14 cellular contexts compared by ENCODE assay signal in the genomic region with DNA sequence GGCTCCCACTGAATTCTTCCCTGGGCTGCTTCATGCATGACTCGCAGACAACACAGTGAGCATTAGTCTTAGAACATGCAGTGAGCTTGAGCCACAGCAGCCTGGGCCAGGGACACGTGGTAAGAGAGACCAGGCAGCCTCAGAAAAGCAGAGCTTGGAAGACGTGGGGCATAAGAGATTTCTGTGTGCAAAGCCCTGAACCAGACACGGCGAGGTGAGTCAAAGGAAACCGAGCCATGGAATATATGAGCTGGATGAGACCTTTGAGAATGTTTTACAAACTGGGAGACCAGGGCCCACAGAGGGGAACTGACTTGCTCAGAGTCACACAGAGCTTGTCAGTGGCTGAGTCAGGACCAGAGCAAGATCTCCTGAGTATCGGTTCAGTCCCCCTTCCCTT. TPM values are rescaled to one million over a fixed set of nuclear protein-coding genes. Genes with fewer than 3 reads are reported as not detected.
A peak's percentile ranks its signal among the peaks of the same experiment; 100 is the strongest.
DNase-seq lines count a peak whose midpoint lies in the region; ATAC-seq and TF ChIP-seq lines count a peak whose summit lies in the region.
"Had no signal": no experiment of that assay in that cellular context is flagged by ENCODE, and none has a peak within 500 bp of the region (broad histone marks: within the 10 kb centered on the region; RNA-seq: fewer than 3 reads in every experiment).

No MANE protein-coding gene starts in this region.

- peaks cover 4% of the 10 kb centered on the region for H3K4me1 ChIP-seq in mucosa of descending colon (ENCODE audit: low read depth)
- H3K4me1 ChIP-seq in testis, result peaks cover 34% of the 10 kb centered on the region
- H3K4me1 ChIP-seq in tibial artery, result no peaks in the 10 kb centered on the region

- no peaks in the 10 kb centered on the region for H3K9me3 Mint-ChIP-seq in effector memory CD8-positive, alpha-beta T cell
- peaks cover 0 to 2% of the 10 kb centered on the region in 2 donors for H3K9me3 Mint-ChIP-seq in stimulated activated naive B cell treated with anti-CD40 and anti-IgM and Interleukin-4, amounts not matched to agents 10 μg/mL and 1 μg/mL and 100 μg/mL, for 72 hours

- no peak for TF ChIP-seq POLR2A in testis (IDR thresholded peaks at IDR 0.05)

- H3K27me3 Mint-ChIP-seq in effector memory CD8-positive, alpha-beta T cell, result peaks cover 15 to 41% of the 10 kb centered on the region in 2 donors
- H3K27me3 Mint-ChIP-seq in stimulated activated naive B cell treated with anti-CD40 and anti-IgM and Interleukin-4, amounts not matched to agents 10 μg/mL and 1 μg/mL and 100 μg/mL, for 72 hours, result peaks cover 40 to 52% of the 10 kb centered on the region in 2 donors
- H3K27me3 Mint-ChIP-seq: activated naive CD8-positive, alpha-beta T cell had no signal

- no peaks in the 10 kb centered on the region for H3K36me3 Mint-ChIP-seq in effector memory CD8-positive, alpha-beta T cell (ENCODE audit: insufficient read depth)
- no peaks in the 10 kb centered on the region for H3K36me3 Mint-ChIP-seq in stimulated activated naive B cell treated with anti-CD40 and anti-IgM and Interleukin-4, amounts not matched to agents 10 μg/mL and 1 μg/mL and 100 μg/mL, for 72 hours
- H3K36me3 Mint-ChIP-seq: CD14-positive monocyte had no signal

- H3K36me3 ChIP-seq in mucosa of descending colon (ENCODE audit: low read depth) (no peaks in the 10 kb centered on the region), testis (ENCODE audit: low read depth, missing control alignments) (no peaks in the 10 kb centered on the region), tibial artery (no peaks in the 10 kb centered on the region)
- H3K36me3 ChIP-seq: upper lobe of right lung had no signal

- DNase-seq in Right ventricle myocardium superior (no peak), Right ventricle myocardium inferior (ENCODE audit: missing footprints) (no peak), mucosa of descending colon (no peak), testis (peak; percentile 61), foreskin melanocyte (no peak), tibial artery (no peak)
- DNase-seq in effector memory CD8-positive, alpha-beta T cell, result no peak
- DNase-seq in stimulated activated naive B cell treated with anti-CD40 and anti-IgM and Interleukin-4, amounts not matched to agents 10 μg/mL and 1 μg/mL and 100 μg/mL, for 72 hours, result no peak
- DNase-seq: NCI-H1092 treated with DMSO at 0.1 percent for 48 hours, upper lobe of right lung had no signal

- H3K4me3 Mint-ChIP-seq in effector memory CD8-positive, alpha-beta T cell, result no peak overlapping the region
- no peak overlapping the region for H3K4me3 Mint-ChIP-seq in stimulated activated naive B cell treated with anti-CD40 and anti-IgM and Interleukin-4, amounts not matched to agents 10 μg/mL and 1 μg/mL and 100 μg/mL, for 72 hours
- H3K4me3 Mint-ChIP-seq: activated naive CD8-positive, alpha-beta T cell; CD14-positive monocyte; neural crest cell had no signal

- TF ChIP-seq CTCF in mucosa of descending colon (IDR thresholded peaks at IDR 0.05) (no peak), testis (IDR thresholded peaks at IDR 0.05) (no peak), tibial artery (IDR thresholded peaks at IDR 0.05) (no peak)

- 48 to 49% methylated on average over 7 of the region's 7 CpGs for WGBS in testis, 2 donors

- H3K4me3 ChIP-seq in mucosa of descending colon, result no peak overlapping the region
- H3K4me3 ChIP-seq in testis, result no peak overlapping the region
- no peak overlapping the region for H3K4me3 ChIP-seq in tibial artery

- no peaks in the 10 kb centered on the region for H3K4me1 Mint-ChIP-seq in effector memory CD8-positive, alpha-beta T cell (ENCODE audit: low read depth in 2 of 2)
- no peaks in the 10 kb centered on the region for H3K4me1 Mint-ChIP-seq in stimulated activated naive B cell treated with anti-CD40 and anti-IgM and Interleukin-4, amounts not matched to agents 10 μg/mL and 1 μg/mL and 100 μg/mL, for 72 hours

- H3K9me3 ChIP-seq in mucosa of descending colon (no peaks in the 10 kb centered on the region), testis (no peaks in the 10 kb centered on the region), tibial artery (no peaks in the 10 kb centered on the region)
- H3K9me3 ChIP-seq: upper lobe of right lung had no signal

- ATAC-seq in Right ventricle myocardium superior (ENCODE audit: poor library complexity) (peak; percentile 30), Right ventricle myocardium inferior (no peak), mucosa of descending colon (peak; percentile 21)
- ATAC-seq in effector memory CD8-positive, alpha-beta T cell (replicated peaks), result no peak
- no peak for ATAC-seq in stimulated activated naive B cell treated with anti-CD40 and anti-IgM and Interleukin-4, amounts not matched to agents 10 μg/mL and 1 μg/mL and 100 μg/mL, for 72 hours (replicated peaks)

- H3K27ac Mint-ChIP-seq in effector memory CD8-positive, alpha-beta T cell, result peak overlapping the region; percentile 16 to 47
- H3K27ac Mint-ChIP-seq in stimulated activated naive B cell treated with anti-CD40 and anti-IgM and Interleukin-4, amounts not matched to agents 10 μg/mL and 1 μg/mL and 100 μg/mL, for 72 hours, result no peak overlapping the region
- H3K27ac Mint-ChIP-seq: CD14-positive monocyte had no signal

- H3K27ac ChIP-seq in testis (peak overlapping the region; percentile 56 to 78), tibial artery (no peak overlapping the region)
- H3K27ac ChIP-seq: VCaP had no signal

- H3K27me3 ChIP-seq in testis (no peaks in the 10 kb centered on the region), tibial artery (peaks cover 0 to 35% of the 10 kb centered on the region in 2 donors)

- intact Hi-C loops in Right ventricle myocardium superior (cut with DNase I) (no loop called here), Right ventricle myocardium inferior (cut with DNase I) (loop anchor here (5.0 kb wide), 1 partner anchor 33 kb away; no protein-coding TSS in a partner anchor), mucosa of descending colon (cut with DNase I, micrococcal nuclease) (no loop called here), testis (cut with DNase I; ENCODE audit: low total_unique reads) (no loop called here), tibial artery (cut with DNase I; ENCODE audit: low total_unique reads) (no loop called here)

RNA-seq across cellular contexts. Expression of a gene that starts 8.5 kb away (rescaled TPM):
- total RNA-seq in Right ventricle myocardium superior (34.6 TPM), Right ventricle myocardium inferior (41.2 TPM), mucosa of descending colon (100 to 1,000 TPM in 1 of 3 donors, 10 to 100 TPM in 2; 10.2 to 246 (median 15.9) TPM), testis (100 to 1,000 TPM; 191 to 439 TPM)
- polyA plus RNA-seq in testis (ENCODE audit: insufficient read depth, low read depth, low replicate concordance), result 186 TPM

RNA-seq across cellular contexts. Expression of a gene that starts 44.2 kb away (rescaled TPM):
- total RNA-seq in Right ventricle myocardium superior (not detected), Right ventricle myocardium inferior (not detected), mucosa of descending colon (1 to 10 TPM in 1 of 3 donors, under 1 TPM in 2; 0.32 to 1.9 (median 0.72) TPM), testis (under 1 TPM; 0.74 to 0.87 TPM)
- polyA plus RNA-seq in testis (ENCODE audit: insufficient read depth, low read depth, low replicate concordance), result 0.91 TPM
- total RNA-seq: neural crest cell had no signal

Comparison
In these comparisons a context has a peak if more than half of its experiments do, and no peak if none do; other contexts are left out.
1. ATAC-seq: peak in Right ventricle myocardium superior (single experiment) and mucosa of descending colon (single experiment); none in Right ventricle myocardium inferior (single experiment), effector memory CD8-positive, alpha-beta T cell (single experiment) and stimulated activated naive B cell treated with anti-CD40 and anti-IgM and Interleukin-4, amounts not matched to agents 10 μg/mL and 1 μg/mL and 100 μg/mL, for 72 hours (0 of 2).
2. H3K27ac ChIP-seq: peak in testis (2 of 2); none in tibial artery (0 of 2).